ENCODE assay signal across 25 cellular contexts in genomic region chr17:40833882-40834281, GRCh38. TPM values are rescaled to one million over a fixed set of nuclear protein-coding genes. Genes with fewer than 3 reads are reported as not detected.
"Had no signal": no experiment of that assay in that cellular context is flagged by ENCODE, and none has a peak within 500 bp of the region (broad histone marks: within the 10 kb centered on the region; RNA-seq: fewer than 3 reads in every experiment).

No MANE protein-coding gene starts in this region.

- H3K4me1 ChIP-seq: Peyer's patch, SJCRH30 had no signal

- H3K9ac ChIP-seq: KMS-11 had no signal

- H3K27me3 ChIP-seq: Peyer's patch, SJCRH30 had no signal

- DNase-seq: IMR-90, Kasumi-1, MM.1S, NCI-H1092 treated with DMSO at 0.1 percent for 48 hours, NCI-H1436, NCI-H187, NCI-H2029, NCI-H2081 treated with DMSO at 0.1 percent for 48 hours, NCI-H2171, NCI-H226, NCI-H446, NCI-H510A, NCI-H524 treated with DMSO at 0.1 percent for 48 hours, NCI-H69, NCI-H774, PC-9, Peyer's patch, SHP77 treated with DMSO at 0.1 percent for 48 hours, SJCRH30 had no signal

- H2AFZ ChIP-seq: PC-9 had no signal

- H3K4me2 ChIP-seq: KMS-11, PC-9 had no signal

- ATAC-seq: Right ventricle myocardium inferior had no signal

- H3K4me3 ChIP-seq: PC-9, Peyer's patch, SJCRH30 had no signal

- H3K9me3 ChIP-seq: Peyer's patch, SJCRH30 had no signal

- H3K27ac ChIP-seq: KMS-11, PC-9, Peyer's patch, SJCRH30 had no signal

RNA-seq across cellular contexts. Expression of gene KRT12, which starts 33.1 kb away (rescaled TPM):
- total RNA-seq: IMR-90, M059J, OCI-LY7, PC-9, Right ventricle myocardium inferior, RPMI7951, SJCRH30 had no signal
- polyA plus RNA-seq: IMR-90 had no signal

RNA-seq across cellular contexts. Expression of gene KRT28, which starts 34.1 kb away (rescaled TPM):
- total RNA-seq: HT-29, IMR-90, M059J, OCI-LY7, PC-9, Right ventricle myocardium inferior, RPMI7951 had no signal
- polyA plus RNA-seq: IMR-90 had no signal

RNA-seq across cellular contexts. Expression of gene KRT20, which starts 51.2 kb away (rescaled TPM):
- total RNA-seq: IMR-90, M059J, OCI-LY7, PC-9, Right ventricle myocardium inferior, RPMI7951 had no signal
- polyA plus RNA-seq: IMR-90 had no signal

RNA-seq across cellular contexts. Expression of gene KRT27, which starts 51.5 kb away (rescaled TPM):
- total RNA-seq: HT-29, IMR-90, M059J, OCI-LY7, PC-9, Peyer's patch, Right ventricle myocardium inferior, RPMI7951, SJCRH30 had no signal
- polyA plus RNA-seq: IMR-90 had no signal
